19 cellular contexts compared by ENCODE assay signal in the genomic region with DNA sequence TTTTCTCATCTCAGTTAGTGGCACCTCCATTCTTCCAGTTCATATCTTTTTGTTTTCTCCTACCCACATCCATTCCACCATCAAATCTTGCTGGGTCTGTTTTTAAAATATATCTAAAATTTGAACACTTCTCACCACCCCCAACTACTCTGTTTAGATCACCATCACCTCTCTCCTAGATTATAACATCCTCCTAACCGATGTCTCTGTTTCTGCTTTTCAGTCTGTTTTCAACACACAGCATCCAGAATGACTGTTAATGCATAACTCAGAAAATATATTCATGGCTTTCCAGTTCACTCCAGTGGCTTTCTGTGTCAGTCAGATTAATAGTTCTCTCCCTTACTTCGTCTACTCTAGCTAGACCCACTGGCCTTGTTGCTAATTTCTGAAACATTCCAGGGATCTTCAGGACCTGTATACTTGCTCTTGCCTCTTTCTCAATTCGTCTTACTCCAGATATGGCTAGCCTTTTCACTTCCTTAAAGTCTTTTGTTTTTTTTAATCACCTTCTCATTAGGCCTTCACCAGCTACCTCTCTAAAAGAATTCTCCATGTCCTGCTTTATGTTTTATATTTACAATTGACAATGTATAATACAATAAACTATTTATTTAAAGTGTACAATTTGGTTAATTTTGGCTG.
DNase-seq lines count a peak whose midpoint lies in the region; ATAC-seq and TF ChIP-seq lines count a peak whose summit lies in the region.
"Had no signal": no experiment of that assay in that cellular context is flagged by ENCODE, and none has a peak within 500 bp of the region (broad histone marks: within the 10 kb centered on the region; RNA-seq: fewer than 3 reads in every experiment).

No MANE protein-coding gene starts in this region.

- H3K27ac Mint-ChIP-seq in stimulated activated naive B cell treated with anti-CD40 and anti-IgM and Interleukin-4, amounts not matched to agents 10 μg/mL and 1 μg/mL and 100 μg/mL, for 72 hours, result no peak overlapping the region
- H3K27ac Mint-ChIP-seq: activated naive CD4-positive, alpha-beta T cell treated with anti-CD3 and anti-CD28 coated beads, Interleukin-2, amount 50 U/mL, for 24 hours had no signal

- TF ChIP-seq CTCF in epithelial cell of proximal tubule (conservative IDR thresholded peaks at IDR 0.05; ENCODE audit: low read depth, low read length), result no peak

- H3K36me3 Mint-ChIP-seq in stimulated activated naive B cell treated with anti-CD40 and anti-IgM and Interleukin-4, amounts not matched to agents 10 μg/mL and 1 μg/mL and 100 μg/mL, for 72 hours, result peaks cover 20 to 24% of the 10 kb centered on the region in 2 donors

- H3K4me1 Mint-ChIP-seq in stimulated activated naive B cell treated with anti-CD40 and anti-IgM and Interleukin-4, amounts not matched to agents 10 μg/mL and 1 μg/mL and 100 μg/mL, for 72 hours, result peaks cover 11 to 17% of the 10 kb centered on the region in 2 donors
- H3K4me1 Mint-ChIP-seq: activated naive CD4-positive, alpha-beta T cell treated with anti-CD3 and anti-CD28 coated beads, Interleukin-2, amount 50 U/mL, for 24 hours; CD8-positive, alpha-beta memory T cell had no signal

- peak; percentile 56 for ATAC-seq in GM21786 (IDR thresholded peaks at IDR 0.05; ENCODE audit: unreplicated experiment)
- peak; percentile 45 to 48 for ATAC-seq in stimulated activated naive B cell treated with anti-CD40 and anti-IgM and Interleukin-4, amounts not matched to agents 10 μg/mL and 1 μg/mL and 100 μg/mL, for 72 hours (replicated peaks)
- ATAC-seq: psoas muscle, Right ventricle myocardium inferior had no signal

- H3K4me3 ChIP-seq in epithelial cell of proximal tubule (ENCODE audit: low read depth, low read length), result no peak overlapping the region
- H3K4me3 ChIP-seq: hepatocyte, psoas muscle, testis had no signal

- DNase-seq in NOMO-1 (lab: John Stamatoyannopoulos, UW; ENCODE audit: unreplicated experiment in 2 of 2) (peak; percentile 27 to 47), epithelial cell of proximal tubule (ENCODE audit: low read depth) (peak; percentile 25), COLO829 (ENCODE audit: low spot score) (no peak), DMS 273 treated with DMSO at 0.1 percent for 48 hours (lab: John Stamatoyannopoulos, UW) (no peak)
- DNase-seq in stimulated activated naive B cell treated with anti-CD40 and anti-IgM and Interleukin-4, amounts not matched to agents 10 μg/mL and 1 μg/mL and 100 μg/mL, for 72 hours, result no peak
- DNase-seq in activated CD8-positive, alpha-beta memory T cell treated with anti-CD3 and anti-CD28 coated beads, Interleukin-2, amount 50 U/mL, for 4 hours, result no peak
- DNase-seq: CD8-positive, alpha-beta memory T cell; cerebellar nuclear complex; foreskin fibroblast; immature natural killer cell; NCI-H1436; NCI-H524; OCI-M1; psoas muscle; testis had no signal

- peaks cover 0 to 4% of the 10 kb centered on the region in 2 donors for H3K9me3 Mint-ChIP-seq in stimulated activated naive B cell treated with anti-CD40 and anti-IgM and Interleukin-4, amounts not matched to agents 10 μg/mL and 1 μg/mL and 100 μg/mL, for 72 hours
- H3K9me3 Mint-ChIP-seq: activated naive CD4-positive, alpha-beta T cell treated with anti-CD3 and anti-CD28 coated beads, Interleukin-2, amount 50 U/mL, for 24 hours; CD8-positive, alpha-beta memory T cell; immature natural killer cell had no signal

- no peak overlapping the region for H3K4me3 Mint-ChIP-seq in stimulated activated naive B cell treated with anti-CD40 and anti-IgM and Interleukin-4, amounts not matched to agents 10 μg/mL and 1 μg/mL and 100 μg/mL, for 72 hours
- H3K4me3 Mint-ChIP-seq: activated naive CD4-positive, alpha-beta T cell treated with anti-CD3 and anti-CD28 coated beads, Interleukin-2, amount 50 U/mL, for 24 hours; CD8-positive, alpha-beta memory T cell; immature natural killer cell had no signal

- H3K27me3 Mint-ChIP-seq in stimulated activated naive B cell treated with anti-CD40 and anti-IgM and Interleukin-4, amounts not matched to agents 10 μg/mL and 1 μg/mL and 100 μg/mL, for 72 hours, result no peaks in the 10 kb centered on the region
- H3K27me3 Mint-ChIP-seq: activated naive CD4-positive, alpha-beta T cell treated with anti-CD3 and anti-CD28 coated beads, Interleukin-2, amount 50 U/mL, for 24 hours; CD8-positive, alpha-beta memory T cell had no signal

Comparison
In these comparisons a context has a peak if more than half of its experiments do, and no peak if none do; other contexts are left out.
1. DNase-seq: peak in NOMO-1 (2 of 2) and epithelial cell of proximal tubule (single experiment); none in stimulated activated naive B cell treated with anti-CD40 and anti-IgM and Interleukin-4, amounts not matched to agents 10 μg/mL and 1 μg/mL and 100 μg/mL, for 72 hours (single experiment), COLO829 (single experiment), DMS 273 treated with DMSO at 0.1 percent for 48 hours (single experiment) and activated CD8-positive, alpha-beta memory T cell treated with anti-CD3 and anti-CD28 coated beads, Interleukin-2, amount 50 U/mL, for 4 hours (single experiment).